20 cellular contexts compared by ENCODE assay signal in genomic region chr11:62030071-62030684, GRCh38.
DNase-seq lines count a peak whose midpoint lies in the region; ATAC-seq and TF ChIP-seq lines count a peak whose summit lies in the region.
"Had no signal": no experiment of that assay in that cellular context is flagged by ENCODE, and none has a peak within 500 bp of the region (broad histone marks: within the 10 kb centered on the region; RNA-seq: fewer than 3 reads in every experiment).

No MANE protein-coding gene starts in this region.

- H3K56ac ChIP-seq in H9 (ENCODE audit: insufficient read length, low read depth, low read length) = no peak overlapping the region

- H2BK120ac ChIP-seq in H9 (ENCODE audit: low read depth, low read length, poor library complexity, severe bottlenecking) = no peak overlapping the region

- no peak overlapping the region for H2AK5ac ChIP-seq in H9 (ENCODE audit: insufficient read length, low read length)

- TF ChIP-seq CTCF in A673 (conservative IDR thresholded peaks at IDR 0.05; ENCODE audit: low read depth, low read length) (no peak), H9 (conservative IDR thresholded peaks at IDR 0.05) (no peak), endodermal cell (conservative IDR thresholded peaks at IDR 0.05) (no peak), osteoblast (IDR thresholded peaks at IDR 0.05; ENCODE audit: extremely low read depth, low read depth, low read length) (no peak)

- no peak for ATAC-seq in GM21360 (IDR thresholded peaks at IDR 0.05; ENCODE audit: unreplicated experiment)

- H4K8ac ChIP-seq in H9 (replicated peaks; ENCODE audit: insufficient read length, low read depth, low read length) = no peak overlapping the region

- DNase-seq in A673 (ENCODE audit: low spot score) = peak; percentile 63
- peak; percentile 87 for DNase-seq in H9
- DNase-seq in endodermal cell = peak; percentile 80
- no peak for DNase-seq in immature natural killer cell
- DNase-seq in Kasumi-1 (lab: John Stamatoyannopoulos, UW) = no peak
- DNase-seq in GM19238 (ENCODE audit: insufficient read length, low spot score) = no peak
- no peak for DNase-seq in osteoblast (ENCODE audit: insufficient read length, low spot score, missing footprints)
- DNase-seq: C1 segment of cervical spinal cord, Caco-2, DMS153, MV-4-11, NCI-H1417 treated with DMSO at 0.1 percent for 48 hours, NCI-H2029, NCI-H510A, NCI-H82, Peyer's patch, Right ventricle myocardium superior had no signal

- H3K4me1 Mint-ChIP-seq in H9 (peaks cover 12 to 21% of the 10 kb centered on the region in 2 experiments), endodermal cell (peaks cover 12% of the 10 kb centered on the region), immature natural killer cell (peaks cover 10 to 13% of the 10 kb centered on the region in 2 donors)

- no TSS peak for BruUV-seq in A673 (replicated peaks; lab: Mats Ljungman, UMichigan)

- no peak overlapping the region for H4K5ac ChIP-seq in H9 (ENCODE audit: insufficient read length, low read depth, low read length)

- no peaks in the 10 kb centered on the region for H3K79me2 ChIP-seq in H9 (ENCODE audit: insufficient read depth, low read length)
- no peaks in the 10 kb centered on the region for H3K79me2 ChIP-seq in osteoblast (ENCODE audit: insufficient read depth, low read length)

- no peaks in the 10 kb centered on the region for H3K79me1 ChIP-seq in H9 (ENCODE audit: insufficient read depth, low read depth, low read length, poor library complexity, severe bottlenecking)

- peaks cover under 1 to 9% of the 10 kb centered on the region in 2 experiments; a peak in 4 of 5 replicates for H3K9me3 Mint-ChIP-seq in H9
- H3K9me3 Mint-ChIP-seq in endodermal cell = peaks cover 2% of the 10 kb centered on the region
- no peaks in the 10 kb centered on the region for H3K9me3 Mint-ChIP-seq in immature natural killer cell

- no peak overlapping the region for H3K4me3 ChIP-seq in A673 (ENCODE audit: low read depth, low read length, poor library complexity, severe bottlenecking)
- H3K4me3 ChIP-seq in endodermal cell (ENCODE audit: low read length) = no peak overlapping the region
- H3K4me3 ChIP-seq in osteoblast (ENCODE audit: insufficient read depth, low read length) = no peak overlapping the region
- H3K4me3 ChIP-seq: Peyer's patch, SK-N-MC had no signal

- no peak overlapping the region for H3K27ac ChIP-seq in A673 (ENCODE audit: low read depth, low read length, poor library complexity, severe bottlenecking)
- H3K27ac ChIP-seq in H9 (ENCODE audit: insufficient read length, low read depth, low read length) = no peak overlapping the region
- no peak overlapping the region for H3K27ac ChIP-seq in endodermal cell (ENCODE audit: low read depth, low read length)
- no peak overlapping the region for H3K27ac ChIP-seq in osteoblast (ENCODE audit: low read depth, low read length)
- H3K27ac ChIP-seq: HL-60, Peyer's patch, SK-N-MC had no signal

- POLR2A ChIA-PET in A673 (lab: Charles Lee; ENCODE audit: low non-redundant PET) = no interaction called here

- intact Hi-C loops in A673 (cut with micrococcal nuclease; ENCODE audit: unreplicated experiment) = no loop called here

- H2BK20ac ChIP-seq in H9 (ENCODE audit: low read depth, low read length, poor library complexity, severe bottlenecking) = no peak overlapping the region

- no peak overlapping the region for H3K4ac ChIP-seq in H9 (ENCODE audit: low read depth, low read length)

- no peak overlapping the region for H4K91ac ChIP-seq in H9 (ENCODE audit: insufficient read length, low read depth, low read length)

- H3K14ac ChIP-seq in H9 (ENCODE audit: insufficient read depth, low read length) = peak overlapping the region; percentile 79; the same call in 1 of the 2 replicates

- H3K27me3 ChIP-seq in A673 (replicated peaks; ENCODE audit: insufficient read depth, low read depth, low read length, poor library complexity) (no peaks in the 10 kb centered on the region), H9 (ENCODE audit: insufficient read depth, low read length) (no peaks in the 10 kb centered on the region), endodermal cell (ENCODE audit: control insufficient read depth, insufficient read depth, low read length, poor library complexity, severe bottlenecking) (no peaks in the 10 kb centered on the region), osteoblast (ENCODE audit: insufficient read depth, low read length) (peaks cover under 1% of the 10 kb centered on the region)
- H3K27me3 ChIP-seq: Peyer's patch had no signal

- H3T11ph ChIP-seq in H9 (ENCODE audit: low read length) = no peak overlapping the region

- no peaks in the 10 kb centered on the region for H3K23me2 ChIP-seq in H9 (ENCODE audit: insufficient read length, low read depth, low read length, poor library complexity, severe bottlenecking)

- H3K9ac ChIP-seq in H9 (ENCODE audit: extremely low read depth, insufficient read length, low read length) (no peak overlapping the region), endodermal cell (ENCODE audit: extremely low read depth, low read length, poor library complexity, severe bottlenecking) (no peak overlapping the region)

- no peaks in the 10 kb centered on the region for H3K9me3 ChIP-seq in A673 (ENCODE audit: low read depth, low read length, poor library complexity, severe bottlenecking)
- H3K9me3 ChIP-seq in H9 (ENCODE audit: control insufficient read depth, low read depth, low read length) = no peaks in the 10 kb centered on the region
- no peaks in the 10 kb centered on the region for H3K9me3 ChIP-seq in endodermal cell (ENCODE audit: control insufficient read depth, low read length)
- peaks cover 7% of the 10 kb centered on the region for H3K9me3 ChIP-seq in osteoblast (ENCODE audit: low read depth, low read length)
- H3K9me3 ChIP-seq: Peyer's patch had no signal

- H3K36me3 ChIP-seq in A673 (ENCODE audit: insufficient read depth, low read length, poor library complexity, severe bottlenecking) = no peaks in the 10 kb centered on the region
- H3K36me3 ChIP-seq in endodermal cell (ENCODE audit: control insufficient read depth, insufficient read depth, low read length) = no peaks in the 10 kb centered on the region
- H3K36me3 ChIP-seq in osteoblast (ENCODE audit: insufficient read depth, low read length) = no peaks in the 10 kb centered on the region
- H3K36me3 ChIP-seq: Peyer's patch had no signal

- H3K36me3 Mint-ChIP-seq in H9 (ENCODE audit: insufficient read depth in 1 of 3, low read depth in 3 of 3) (peaks cover 0 to 3% (median 0%) of the 10 kb centered on the region in 3 experiments; a peak in 3 of 7 replicates), endodermal cell (ENCODE audit: low read depth) (no peaks in the 10 kb centered on the region), immature natural killer cell (no peaks in the 10 kb centered on the region)

- CTCF ChIA-PET in A673 (lab: Charles Lee) = interaction anchor here (0.5 kb wide), 1 partner anchor 46 kb away, joined by 10 read pairs; no protein-coding TSS in a partner anchor

- H3K4me3 Mint-ChIP-seq in H9 = peak overlapping the region in 1 of 2 experiments; percentile 54; a peak in 1 of 5 replicates
- no peak overlapping the region for H3K4me3 Mint-ChIP-seq in endodermal cell
- H3K4me3 Mint-ChIP-seq in immature natural killer cell = no peak overlapping the region

- H3K18ac ChIP-seq in H9 (ENCODE audit: insufficient read length, low read depth, low read length) = peak overlapping the region; percentile 67

- H4K20me1 ChIP-seq in H9 (ENCODE audit: control insufficient read depth, insufficient read depth, insufficient read length) (no peaks in the 10 kb centered on the region), osteoblast (ENCODE audit: insufficient read depth, low read length) (no peaks in the 10 kb centered on the region)

- H3K23ac ChIP-seq in H9 (ENCODE audit: insufficient read length, low read depth, low read length) = no peak overlapping the region

- H2BK5ac ChIP-seq in H9 (ENCODE audit: insufficient read length, low read length) = no peak overlapping the region

- H3K27ac Mint-ChIP-seq in H9 (peak overlapping the region in 2 of 3 experiments; percentile 77 to 90; a peak in 2 of 7 replicates), endodermal cell (no peak overlapping the region), immature natural killer cell (peak overlapping the region in 4 of 6 donors; percentile 22 to 46 (median 39))

- H2AFZ ChIP-seq in H9 (ENCODE audit: low read length) (no peak overlapping the region), osteoblast (ENCODE audit: low read length) (no peak overlapping the region)

- H3K4me1 ChIP-seq in A673 (ENCODE audit: insufficient read depth, low read length, poor library complexity, severe bottlenecking) (no peaks in the 10 kb centered on the region), H9 (ENCODE audit: insufficient read depth, low read length) (peaks cover 2% of the 10 kb centered on the region; the same call in 1 of the 2 replicates), endodermal cell (ENCODE audit: control insufficient read depth, insufficient read depth, low read length) (no peaks in the 10 kb centered on the region), osteoblast (ENCODE audit: insufficient read depth, low read length) (peaks cover 7% of the 10 kb centered on the region)

- no peak overlapping the region for H3K4me2 ChIP-seq in H9 (ENCODE audit: insufficient read depth, insufficient read length, low read length)
- H3K4me2 ChIP-seq in osteoblast (ENCODE audit: insufficient read depth, low read length) = no peak overlapping the region

- H3K27me3 Mint-ChIP-seq in H9 (ENCODE audit: low read depth) = peaks cover 7% of the 10 kb centered on the region
- H3K27me3 Mint-ChIP-seq in endodermal cell (ENCODE audit: insufficient read depth) = no peaks in the 10 kb centered on the region
- H3K27me3 Mint-ChIP-seq in immature natural killer cell (ENCODE audit: low read depth in 3 of 3) = peaks cover 7 to 17% (median 9%) of the 10 kb centered on the region in 3 donors

- WGBS in H9 (ENCODE audit: extremely low coverage, insufficient read length, low lambda C conversion rate) = no CpG with 5 or more reads among the region's 8 CpGs
- WGBS in endodermal cell (ENCODE audit: insufficient coverage in 1 of 2, insufficient read length in 1 of 2), 2 experiments = 82 to 83% methylated on average over 6 to 8 of the region's 8 CpGs

- no peak overlapping the region for H2BK12ac ChIP-seq in H9 (ENCODE audit: insufficient read length, low read depth, low read length)

- no peak overlapping the region for H2BK15ac ChIP-seq in H9 (ENCODE audit: low read depth, low read length)

Comparison
In these comparisons a context has a peak if more than half of its experiments do, and no peak if none do; other contexts are left out.
1. DNase-seq: peak in A673 (single experiment), H9 (single experiment) and endodermal cell (single experiment); none in immature natural killer cell (0 of 3), Kasumi-1 (0 of 2), GM19238 (single experiment) and osteoblast (single experiment).